8 cellular contexts compared by ENCODE assay signal in genomic region chr6:157597461-157598312, GRCh38.
DNase-seq lines count a peak whose midpoint lies in the region; ATAC-seq and TF ChIP-seq lines count a peak whose summit lies in the region.

No MANE protein-coding gene starts in this region.

- no peak overlapping the region for H3K4me3 Mint-ChIP-seq in activated CD8-positive, alpha-beta T cell treated with anti-CD3 and anti-CD28 coated beads, Interleukin-2, amount 10 ng/mL, durations not matched to agents 7 days and 5 days
- no peak overlapping the region for H3K4me3 Mint-ChIP-seq in neural progenitor cell

- TF ChIP-seq CTCF in GM12872 (IDR thresholded peaks at IDR 0.05; ENCODE audit: insufficient read depth, low read depth, low read length) (peak; percentile 70), fibroblast of the aortic adventitia (IDR thresholded peaks at IDR 0.05; ENCODE audit: insufficient read depth, low read length) (peak; percentile 60), neural progenitor cell (IDR thresholded peaks at IDR 0.05) (peak; percentile 68)

- H3F3A ChIP-seq in neural progenitor cell (ENCODE audit: low read depth) = no peaks in the 10 kb centered on the region

- H3K36me3 ChIP-seq in neural progenitor cell = no peaks in the 10 kb centered on the region

- in situ Hi-C loops in ACHN (cut with HindIII; ENCODE audit: low pct_ligation_motif_present, low pct_unique_long_range_greater_than_20kb, low sequenced_read_pairs) = no loop called here

- ATAC-seq in activated CD8-positive, alpha-beta T cell treated with anti-CD3 and anti-CD28 coated beads, Interleukin-2, amount 10 ng/mL, durations not matched to agents 7 days and 5 days = peak; percentile 66
- no peak for ATAC-seq in HG03342 (IDR thresholded peaks at IDR 0.05; ENCODE audit: unreplicated experiment)

- no peaks in the 10 kb centered on the region for H3K27me3 Mint-ChIP-seq in activated CD8-positive, alpha-beta T cell treated with anti-CD3 and anti-CD28 coated beads, Interleukin-2, amount 10 ng/mL, durations not matched to agents 7 days and 5 days (ENCODE audit: low read depth)
- H3K27me3 Mint-ChIP-seq in neural progenitor cell (ENCODE audit: insufficient read depth, low read depth) = peaks cover 2% of the 10 kb centered on the region

- H3K4me1 Mint-ChIP-seq in activated CD8-positive, alpha-beta T cell treated with anti-CD3 and anti-CD28 coated beads, Interleukin-2, amount 10 ng/mL, durations not matched to agents 7 days and 5 days (ENCODE audit: low read depth) = peaks cover 22% of the 10 kb centered on the region
- H3K4me1 Mint-ChIP-seq in neural progenitor cell = peaks cover 10% of the 10 kb centered on the region

- no peak overlapping the region for H3K27ac ChIP-seq in neural progenitor cell

- H3K4me3 ChIP-seq in fibroblast of the aortic adventitia (ENCODE audit: low read depth, low read length) (no peak overlapping the region), neural progenitor cell (no peak overlapping the region)

- peaks cover 9% of the 10 kb centered on the region for H3K4me1 ChIP-seq in neural progenitor cell

- H3K79me2 ChIP-seq in neural progenitor cell (ENCODE audit: low read depth) = no peaks in the 10 kb centered on the region

- H3K4me2 ChIP-seq in neural progenitor cell = no peak overlapping the region

- H3K36me3 Mint-ChIP-seq in activated CD8-positive, alpha-beta T cell treated with anti-CD3 and anti-CD28 coated beads, Interleukin-2, amount 10 ng/mL, durations not matched to agents 7 days and 5 days (ENCODE audit: low read depth) = peaks cover 11% of the 10 kb centered on the region
- H3K36me3 Mint-ChIP-seq in neural progenitor cell = peaks cover 9% of the 10 kb centered on the region

- POLR2A ChIA-PET in activated CD8-positive, alpha-beta T cell treated with anti-CD3 and anti-CD28 coated beads, Interleukin-2, amount 10 ng/mL, durations not matched to agents 7 days and 5 days (lab: Charles Lee) = interaction anchor here (1.4 kb wide), 1 partner anchor 70 kb away, joined by 5 read pairs; no protein-coding TSS in a partner anchor

- peak overlapping the region; percentile 71 for H3K27ac Mint-ChIP-seq in activated CD8-positive, alpha-beta T cell treated with anti-CD3 and anti-CD28 coated beads, Interleukin-2, amount 10 ng/mL, durations not matched to agents 7 days and 5 days
- no peak overlapping the region for H3K27ac Mint-ChIP-seq in neural progenitor cell

- H4K20me1 ChIP-seq in neural progenitor cell (ENCODE audit: low read depth) = no peaks in the 10 kb centered on the region

- H3K9me3 Mint-ChIP-seq in activated CD8-positive, alpha-beta T cell treated with anti-CD3 and anti-CD28 coated beads, Interleukin-2, amount 10 ng/mL, durations not matched to agents 7 days and 5 days (ENCODE audit: insufficient read depth) = no peaks in the 10 kb centered on the region
- H3K9me3 Mint-ChIP-seq in neural progenitor cell = no peaks in the 10 kb centered on the region

- H2AFZ ChIP-seq in neural progenitor cell (replicated peaks) = peak overlapping the region; percentile 81

- H3K9ac ChIP-seq in neural progenitor cell = peak overlapping the region; percentile 19

- DNase-seq in ACHN (peak; percentile 24), NCI-H1694 treated with DMSO at 0.1 percent for 48 hours (lab: John Stamatoyannopoulos, UW) (peak; percentile 23), fibroblast of the aortic adventitia (ENCODE audit: low read depth) (peak; percentile 39), neural progenitor cell (ENCODE audit: low spot score) (peak; percentile 73), middle frontal gyrus (ENCODE audit: extremely low spot score, low spot score) (no peak)
- DNase-seq in activated CD8-positive, alpha-beta T cell treated with anti-CD3 and anti-CD28 coated beads, Interleukin-2, amount 10 ng/mL, durations not matched to agents 7 days and 5 days = peak; percentile 62

- H3K27me3 ChIP-seq in neural progenitor cell = no peaks in the 10 kb centered on the region

- CTCF ChIA-PET in activated CD8-positive, alpha-beta T cell treated with anti-CD3 and anti-CD28 coated beads, Interleukin-2, amount 10 ng/mL, durations not matched to agents 7 days and 5 days (lab: Charles Lee) = interaction anchor here (0.6 to 4.3 kb wide), 15 partner anchors 11 to 283 kb away, joined by 3 to 27 read pairs (median 3); partner anchors contain the start of gene TMEM242

- H3K9me3 ChIP-seq in neural progenitor cell (ENCODE audit: low read depth) = no peaks in the 10 kb centered on the region
